ENCODE assay signal across 26 cellular contexts in the genomic region with DNA sequence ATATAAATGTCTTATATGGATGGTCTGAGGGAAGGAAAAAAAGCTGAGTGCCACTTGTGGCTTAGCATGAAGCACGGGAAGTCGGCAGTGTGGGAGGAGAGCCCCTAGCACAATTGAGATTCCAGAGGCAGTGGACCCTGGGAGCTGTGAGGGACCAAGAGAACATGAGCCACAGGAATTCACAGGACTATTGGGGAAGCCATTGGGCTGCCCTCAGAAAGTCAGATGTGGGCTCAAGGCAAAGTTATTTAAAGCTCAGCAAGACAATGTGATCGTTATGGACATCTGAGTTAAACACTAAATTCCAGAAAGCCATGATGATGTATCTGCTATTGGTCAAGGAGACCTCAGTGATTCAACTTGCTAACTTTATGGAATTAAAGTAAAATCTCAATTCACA.
"Had no signal": no experiment of that assay in that cellular context is flagged by ENCODE, and none has a peak within 500 bp of the region (broad histone marks: within the 10 kb centered on the region; RNA-seq: fewer than 3 reads in every experiment).

No MANE protein-coding gene starts in this region.

- H3K36me3 ChIP-seq: colonic mucosa, gastroesophageal sphincter, lower lobe of right lung, neutrophil, pancreas, spleen, suprapubic skin, transverse colon, upper lobe of right lung, uterus had no signal

- H3K4me3 ChIP-seq: colonic mucosa, gastroesophageal sphincter, lower lobe of right lung, pancreas, spleen, suprapubic skin, transverse colon, upper lobe of right lung, uterus had no signal

- H3K4me1 ChIP-seq: colonic mucosa, gastroesophageal sphincter, lower lobe of right lung, pancreas, spleen, suprapubic skin, transverse colon, upper lobe of right lung, uterus had no signal

- H3K27me3 ChIP-seq: colonic mucosa, neutrophil, spleen, transverse colon, uterus had no signal

- H3K9me3 ChIP-seq: colonic mucosa, gastroesophageal sphincter, lower lobe of right lung, neutrophil, pancreas, suprapubic skin, transverse colon, upper lobe of right lung, uterus had no signal

- ATAC-seq: esophagus mucosa; gastroesophageal sphincter; left colon; left ventricle myocardium superior; lower lobe of right lung; natural killer cell treated with Interleukin-12 subunit alpha and Interleukin-12 subunit beta and Interleukin-15 and Interleukin-18, amount 100 ng/mL, for 72 hours; sciatic nerve; stimulated activated naive CD8-positive, alpha-beta T cell treated with anti-CD3 and anti-CD28 coated beads, Interleukin-15, amount 100 ng/mL, for 72 hours; upper lobe of right lung had no signal

- H3K27ac ChIP-seq: colonic mucosa, epithelial cell of prostate, gastroesophageal sphincter, lower lobe of right lung, neutrophil, pancreas, spleen, suprapubic skin, transverse colon, upper lobe of right lung, uterus had no signal

- DNase-seq: colonic mucosa; effector CD8-positive, alpha-beta T cell; endodermal cell; foreskin fibroblast; hypothalamus; immature natural killer cell; islet precursor cell; kidney glomerular epithelial cell; left colon; left ventricle myocardium superior; lower lobe of right lung; naive B cell; pancreas; spleen; stimulated activated naive CD4-positive, alpha-beta T cell; stimulated activated naive CD8-positive, alpha-beta T cell treated with anti-CD3 and anti-CD28 coated beads, Interleukin-15, amount 100 ng/mL, for 72 hours; transverse colon; upper lobe of right lung; uterus had no signal
